In the genomic region with DNA sequence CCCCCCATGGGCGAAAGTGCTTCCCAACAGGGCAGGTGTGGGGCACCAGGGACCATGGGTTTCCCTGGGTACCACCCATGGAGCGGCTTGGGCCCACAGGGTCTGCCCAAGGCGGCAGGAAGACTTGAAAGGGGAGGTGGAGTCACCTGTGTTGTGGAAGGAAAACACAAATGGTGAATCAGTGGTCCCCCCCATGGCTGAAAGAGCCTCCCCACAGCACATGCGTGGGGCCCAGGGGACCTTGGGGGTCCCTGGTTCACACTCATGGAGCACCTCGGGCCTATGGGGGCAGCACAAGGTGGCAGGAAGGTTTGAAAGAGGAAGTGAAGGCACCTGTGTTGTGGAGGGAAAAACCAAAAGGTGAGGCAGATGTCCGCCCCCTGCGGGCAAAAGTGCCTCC, we compare ENCODE assay signal across 16 cellular contexts.
"Had no signal": no experiment of that assay in that cellular context is flagged by ENCODE, and none has a peak within 500 bp of the region (broad histone marks: within the 10 kb centered on the region; RNA-seq: fewer than 3 reads in every experiment).

No MANE protein-coding gene starts in this region.

- H3K27me3 Mint-ChIP-seq: activated CD4-positive, alpha-beta memory T cell treated with anti-CD3 and anti-CD28 coated beads for 36 hours; activated T-helper 17 cell treated with anti-CD3 and anti-CD28 coated beads, Interleukin-2, amount 50 U/mL, for 72 hours had no signal

- H3K27ac Mint-ChIP-seq: activated CD4-positive, alpha-beta memory T cell treated with anti-CD3 and anti-CD28 coated beads for 36 hours; activated T-helper 17 cell treated with anti-CD3 and anti-CD28 coated beads, Interleukin-2, amount 50 U/mL, for 72 hours; endodermal cell; nephron progenitor cell had no signal

- H3K4me3 Mint-ChIP-seq: activated CD4-positive, alpha-beta memory T cell treated with anti-CD3 and anti-CD28 coated beads for 36 hours; activated T-helper 17 cell treated with anti-CD3 and anti-CD28 coated beads, Interleukin-2, amount 50 U/mL, for 72 hours; endodermal cell; nephron progenitor cell had no signal

- DNase-seq: activated CD4-positive, alpha-beta memory T cell treated with anti-CD3 and anti-CD28 coated beads for 36 hours; activated CD4-positive, alpha-beta T cell treated with anti-CD3 and anti-CD28 coated beads for 4 hours; activated naive CD4-positive, alpha-beta T cell; activated T-cell treated with anti-CD3 and anti-CD28 coated beads for 4 hours; body of pancreas; endodermal cell; foreskin keratinocyte; glutamatergic neuron; hippocampal formation; midbrain; nephron progenitor cell; stimulated activated CD4-positive, alpha-beta T cell treated with anti-CD3 and anti-CD28 coated beads, Interleukin-15, amount 100 ng/mL, for 24 hours; stimulated activated CD4-positive, alpha-beta T cell treated with anti-CD3 and anti-CD28 coated beads, Interleukin-2, amount 100 ng/mL, for 48 hours; stomach; testis had no signal

- H3K4me1 Mint-ChIP-seq: activated T-helper 17 cell treated with anti-CD3 and anti-CD28 coated beads, Interleukin-2, amount 50 U/mL, for 72 hours; endodermal cell; nephron progenitor cell had no signal
